16 cellular contexts compared by ENCODE assay signal in the genomic region with DNA sequence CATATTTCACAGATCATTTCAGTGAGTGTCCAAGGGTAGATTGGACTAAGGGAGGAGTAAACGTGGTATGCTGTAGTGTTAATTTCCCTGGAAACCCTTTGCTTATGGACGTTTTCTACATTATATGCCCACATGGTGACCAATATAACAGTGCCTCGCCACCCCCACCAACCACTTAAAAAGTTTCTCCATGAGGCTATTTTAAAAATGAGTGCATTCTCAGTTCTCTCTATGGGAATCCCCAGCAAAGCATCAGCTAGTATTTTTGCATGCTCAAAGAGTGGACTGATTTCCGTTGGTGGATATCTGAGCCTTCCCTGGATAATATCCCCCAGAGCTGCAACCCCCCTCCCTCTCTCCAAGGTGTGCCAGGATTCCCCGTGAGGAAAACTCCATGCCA.
DNase-seq lines count a peak whose midpoint lies in the region; ATAC-seq and TF ChIP-seq lines count a peak whose summit lies in the region.
"Had no signal": no experiment of that assay in that cellular context is flagged by ENCODE, and none has a peak within 500 bp of the region (broad histone marks: within the 10 kb centered on the region; RNA-seq: fewer than 3 reads in every experiment).

No MANE protein-coding gene starts in this region.

- no peak for TF ChIP-seq POLR2A in GM18505 (IDR thresholded peaks at IDR 0.05; ENCODE audit: borderline replicate concordance, extremely low read depth, insufficient read depth, insufficient read length)

- ATAC-seq in GM18907 (IDR thresholded peaks at IDR 0.05; ENCODE audit: unreplicated experiment) (peak; percentile 49), HG02885 (IDR thresholded peaks at IDR 0.05; ENCODE audit: poor library complexity, unreplicated experiment) (peak; percentile 55), GM18505 (IDR thresholded peaks at IDR 0.05; ENCODE audit: unreplicated experiment) (no peak)

- DNase-seq in CD1c-positive myeloid dendritic cell (ENCODE audit: extremely low spot score) (peak; percentile 70), ecto neural progenitor cell (ENCODE audit: low spot score) (peak; percentile 6), Kasumi-1 (lab: John Stamatoyannopoulos, UW) (no peak), DMS 273 treated with DMSO at 0.1 percent for 48 hours (lab: John Stamatoyannopoulos, UW) (no peak)
- no peak for DNase-seq in stimulated activated CD4-positive, alpha-beta T cell treated with anti-CD3 and anti-CD28 coated beads, Interleukin-2, amount 100 ng/mL, for 48 hours
- DNase-seq: COR-L47, H9, KG1, NCI-H1092 treated with DMSO at 0.1 percent for 48 hours, NCI-H1694, NCI-H2171, NCI-H446 treated with DMSO at 0.1 percent for 48 hours, SJCRH30 had no signal

Comparison
In these comparisons a context has a peak if more than half of its experiments do, and no peak if none do; other contexts are left out.
1. DNase-seq: peak in CD1c-positive myeloid dendritic cell (single experiment) and ecto neural progenitor cell (single experiment); none in stimulated activated CD4-positive, alpha-beta T cell treated with anti-CD3 and anti-CD28 coated beads, Interleukin-2, amount 100 ng/mL, for 48 hours (0 of 2), Kasumi-1 (0 of 2) and DMS 273 treated with DMSO at 0.1 percent for 48 hours (single experiment).